ENCODE assay signal across 1 cellular context in the genomic region with DNA sequence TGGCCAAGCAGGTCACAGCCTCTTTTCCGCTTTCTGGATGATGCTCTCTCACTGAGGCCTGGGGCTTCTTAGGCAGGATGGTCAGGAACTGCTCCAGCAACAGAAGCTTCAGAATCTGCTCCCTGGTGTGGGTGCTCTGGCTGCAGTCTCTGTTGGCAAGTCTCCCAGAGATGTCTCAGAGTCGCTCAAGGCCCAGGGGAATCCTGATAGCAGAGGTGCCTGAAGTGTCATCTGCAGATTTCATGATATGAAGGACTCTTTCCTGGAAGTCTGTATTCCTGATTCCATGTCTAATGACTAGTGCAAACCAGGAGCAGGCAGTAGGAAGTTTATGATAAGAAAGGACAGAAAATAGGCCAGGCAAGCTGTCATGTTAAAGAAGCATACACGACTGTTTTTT.
A peak's percentile ranks its signal among the peaks of the same experiment; 100 is the strongest.
TF ChIP-seq lines count a peak whose summit lies in the region.

No MANE protein-coding gene starts in this region.

TF ChIP-seq in K562, 482 proteins besides CTCF, POLR2A, EP300 and RAD21 (continued from another document and continues in another):
- TF ChIP-seq, protein P1, sequence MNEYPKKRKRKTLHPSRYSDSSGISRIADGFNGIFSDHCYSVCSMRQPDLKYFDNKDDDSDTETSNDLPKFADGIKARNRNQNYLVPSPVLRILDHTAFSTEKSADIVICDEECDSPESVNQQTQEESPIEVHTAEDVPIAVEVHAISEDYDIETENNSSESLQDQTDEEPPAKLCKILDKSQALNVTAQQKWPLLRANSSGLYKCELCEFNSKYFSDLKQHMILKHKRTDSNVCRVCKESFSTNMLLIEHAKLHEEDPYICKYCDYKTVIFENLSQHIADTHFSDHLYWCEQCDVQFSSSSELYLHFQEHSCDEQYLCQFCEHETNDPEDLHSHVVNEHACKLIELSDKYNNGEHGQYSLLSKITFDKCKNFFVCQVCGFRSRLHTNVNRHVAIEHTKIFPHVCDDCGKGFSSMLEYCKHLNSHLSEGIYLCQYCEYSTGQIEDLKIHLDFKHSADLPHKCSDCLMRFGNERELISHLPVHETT (CRISPR knock-in tag; conservative IDR thresholded peaks at IDR 0.05 in 1 of 2, IDR thresholded peaks at IDR 0.05 in 1 of 2), result no peak
- no peak for TF ChIP-seq FOXK1 (CRISPR knock-in tag; IDR thresholded peaks at IDR 0.05; ENCODE audit: borderline replicate concordance)
- TF ChIP-seq TFAM (CRISPR knock-in tag; conservative IDR thresholded peaks at IDR 0.05), result no peak
- no peak for TF ChIP-seq FOXA1 (IDR thresholded peaks at IDR 0.05; ENCODE audit: borderline replicate concordance)
- no peak for TF ChIP-seq KDM4B (IDR thresholded peaks at IDR 0.05; ENCODE audit: borderline replicate concordance in 2 of 2, low read depth in 1 of 2)
- no peak for TF ChIP-seq ZFPM2 (CRISPR knock-in tag; IDR thresholded peaks at IDR 0.05)
- no peak for TF ChIP-seq SRSF3 (IDR thresholded peaks at IDR 0.05; ENCODE audit: insufficient read depth, low read length)
- TF ChIP-seq RUNX1 (IDR thresholded peaks at IDR 0.05; ENCODE audit: low read depth), result no peak
- 0 out of 2 replicates have a peak, but pooled peaks have one; percentile 57 for TF ChIP-seq SREBF2 (CRISPR knock-in tag; IDR thresholded peaks at IDR 0.05)
- TF ChIP-seq, protein P2, sequence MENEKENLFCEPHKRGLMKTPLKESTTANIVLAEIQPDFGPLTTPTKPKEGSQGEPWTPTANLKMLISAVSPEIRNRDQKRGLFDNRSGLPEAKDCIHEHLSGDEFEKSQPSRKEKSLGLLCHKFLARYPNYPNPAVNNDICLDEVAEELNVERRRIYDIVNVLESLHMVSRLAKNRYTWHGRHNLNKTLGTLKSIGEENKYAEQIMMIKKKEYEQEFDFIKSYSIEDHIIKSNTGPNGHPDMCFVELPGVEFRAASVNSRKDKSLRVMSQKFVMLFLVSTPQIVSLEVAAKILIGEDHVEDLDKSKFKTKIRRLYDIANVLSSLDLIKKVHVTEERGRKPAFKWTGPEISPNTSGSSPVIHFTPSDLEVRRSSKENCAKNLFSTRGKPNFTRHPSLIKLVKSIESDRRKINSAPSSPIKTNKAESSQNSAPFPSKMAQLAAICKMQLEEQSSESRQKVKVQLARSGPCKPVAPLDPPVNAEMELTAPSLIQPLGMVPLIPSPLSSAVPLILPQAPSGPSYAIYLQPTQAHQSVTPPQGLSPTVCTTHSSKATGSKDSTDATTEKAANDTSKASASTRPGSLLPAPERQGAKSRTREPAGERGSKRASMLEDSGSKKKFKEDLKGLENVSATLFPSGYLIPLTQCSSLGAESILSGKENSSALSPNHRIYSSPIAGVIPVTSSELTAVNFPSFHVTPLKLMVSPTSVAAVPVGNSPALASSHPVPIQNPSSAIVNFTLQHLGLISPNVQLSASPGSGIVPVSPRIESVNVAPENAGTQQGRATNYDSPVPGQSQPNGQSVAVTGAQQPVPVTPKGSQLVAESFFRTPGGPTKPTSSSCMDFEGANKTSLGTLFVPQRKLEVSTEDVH (IDR thresholded peaks at IDR 0.05; ENCODE audit: low read depth, partially characterized antibody), result no peak
- TF ChIP-seq, protein P3, sequence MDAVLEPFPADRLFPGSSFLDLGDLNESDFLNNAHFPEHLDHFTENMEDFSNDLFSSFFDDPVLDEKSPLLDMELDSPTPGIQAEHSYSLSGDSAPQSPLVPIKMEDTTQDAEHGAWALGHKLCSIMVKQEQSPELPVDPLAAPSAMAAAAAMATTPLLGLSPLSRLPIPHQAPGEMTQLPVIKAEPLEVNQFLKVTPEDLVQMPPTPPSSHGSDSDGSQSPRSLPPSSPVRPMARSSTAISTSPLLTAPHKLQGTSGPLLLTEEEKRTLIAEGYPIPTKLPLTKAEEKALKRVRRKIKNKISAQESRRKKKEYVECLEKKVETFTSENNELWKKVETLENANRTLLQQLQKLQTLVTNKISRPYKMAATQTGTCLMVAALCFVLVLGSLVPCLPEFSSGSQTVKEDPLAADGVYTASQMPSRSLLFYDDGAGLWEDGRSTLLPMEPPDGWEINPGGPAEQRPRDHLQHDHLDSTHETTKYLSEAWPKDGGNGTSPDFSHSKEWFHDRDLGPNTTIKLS (IDR thresholded peaks at IDR 0.05; ENCODE audit: borderline replicate concordance, low read depth), result no peak
- peak; percentile 33; the same call in 1 of the 2 replicates for TF ChIP-seq GATAD2A (IDR thresholded peaks at IDR 0.05)
- peak; percentile 84 for TF ChIP-seq FOSL1 (tag; conservative IDR thresholded peaks at IDR 0.05)
- no peak for TF ChIP-seq ZNF12 (CRISPR knock-in tag; IDR thresholded peaks at IDR 0.05)
- no peak for TF ChIP-seq GABPB2 (CRISPR knock-in tag; conservative IDR thresholded peaks at IDR 0.05)
- TF ChIP-seq SMARCC2 (IDR thresholded peaks at IDR 0.05; ENCODE audit: low read depth), result 0 out of 2 replicates have a peak, but pooled peaks have one; percentile 26
- TF ChIP-seq ZNF384 (IDR thresholded peaks at IDR 0.05; ENCODE audit: low read depth, low read length), result no peak
- no peak for TF ChIP-seq NFIX (CRISPR knock-in tag; IDR thresholded peaks at IDR 0.05; ENCODE audit: low read depth)
- TF ChIP-seq, protein P4, sequence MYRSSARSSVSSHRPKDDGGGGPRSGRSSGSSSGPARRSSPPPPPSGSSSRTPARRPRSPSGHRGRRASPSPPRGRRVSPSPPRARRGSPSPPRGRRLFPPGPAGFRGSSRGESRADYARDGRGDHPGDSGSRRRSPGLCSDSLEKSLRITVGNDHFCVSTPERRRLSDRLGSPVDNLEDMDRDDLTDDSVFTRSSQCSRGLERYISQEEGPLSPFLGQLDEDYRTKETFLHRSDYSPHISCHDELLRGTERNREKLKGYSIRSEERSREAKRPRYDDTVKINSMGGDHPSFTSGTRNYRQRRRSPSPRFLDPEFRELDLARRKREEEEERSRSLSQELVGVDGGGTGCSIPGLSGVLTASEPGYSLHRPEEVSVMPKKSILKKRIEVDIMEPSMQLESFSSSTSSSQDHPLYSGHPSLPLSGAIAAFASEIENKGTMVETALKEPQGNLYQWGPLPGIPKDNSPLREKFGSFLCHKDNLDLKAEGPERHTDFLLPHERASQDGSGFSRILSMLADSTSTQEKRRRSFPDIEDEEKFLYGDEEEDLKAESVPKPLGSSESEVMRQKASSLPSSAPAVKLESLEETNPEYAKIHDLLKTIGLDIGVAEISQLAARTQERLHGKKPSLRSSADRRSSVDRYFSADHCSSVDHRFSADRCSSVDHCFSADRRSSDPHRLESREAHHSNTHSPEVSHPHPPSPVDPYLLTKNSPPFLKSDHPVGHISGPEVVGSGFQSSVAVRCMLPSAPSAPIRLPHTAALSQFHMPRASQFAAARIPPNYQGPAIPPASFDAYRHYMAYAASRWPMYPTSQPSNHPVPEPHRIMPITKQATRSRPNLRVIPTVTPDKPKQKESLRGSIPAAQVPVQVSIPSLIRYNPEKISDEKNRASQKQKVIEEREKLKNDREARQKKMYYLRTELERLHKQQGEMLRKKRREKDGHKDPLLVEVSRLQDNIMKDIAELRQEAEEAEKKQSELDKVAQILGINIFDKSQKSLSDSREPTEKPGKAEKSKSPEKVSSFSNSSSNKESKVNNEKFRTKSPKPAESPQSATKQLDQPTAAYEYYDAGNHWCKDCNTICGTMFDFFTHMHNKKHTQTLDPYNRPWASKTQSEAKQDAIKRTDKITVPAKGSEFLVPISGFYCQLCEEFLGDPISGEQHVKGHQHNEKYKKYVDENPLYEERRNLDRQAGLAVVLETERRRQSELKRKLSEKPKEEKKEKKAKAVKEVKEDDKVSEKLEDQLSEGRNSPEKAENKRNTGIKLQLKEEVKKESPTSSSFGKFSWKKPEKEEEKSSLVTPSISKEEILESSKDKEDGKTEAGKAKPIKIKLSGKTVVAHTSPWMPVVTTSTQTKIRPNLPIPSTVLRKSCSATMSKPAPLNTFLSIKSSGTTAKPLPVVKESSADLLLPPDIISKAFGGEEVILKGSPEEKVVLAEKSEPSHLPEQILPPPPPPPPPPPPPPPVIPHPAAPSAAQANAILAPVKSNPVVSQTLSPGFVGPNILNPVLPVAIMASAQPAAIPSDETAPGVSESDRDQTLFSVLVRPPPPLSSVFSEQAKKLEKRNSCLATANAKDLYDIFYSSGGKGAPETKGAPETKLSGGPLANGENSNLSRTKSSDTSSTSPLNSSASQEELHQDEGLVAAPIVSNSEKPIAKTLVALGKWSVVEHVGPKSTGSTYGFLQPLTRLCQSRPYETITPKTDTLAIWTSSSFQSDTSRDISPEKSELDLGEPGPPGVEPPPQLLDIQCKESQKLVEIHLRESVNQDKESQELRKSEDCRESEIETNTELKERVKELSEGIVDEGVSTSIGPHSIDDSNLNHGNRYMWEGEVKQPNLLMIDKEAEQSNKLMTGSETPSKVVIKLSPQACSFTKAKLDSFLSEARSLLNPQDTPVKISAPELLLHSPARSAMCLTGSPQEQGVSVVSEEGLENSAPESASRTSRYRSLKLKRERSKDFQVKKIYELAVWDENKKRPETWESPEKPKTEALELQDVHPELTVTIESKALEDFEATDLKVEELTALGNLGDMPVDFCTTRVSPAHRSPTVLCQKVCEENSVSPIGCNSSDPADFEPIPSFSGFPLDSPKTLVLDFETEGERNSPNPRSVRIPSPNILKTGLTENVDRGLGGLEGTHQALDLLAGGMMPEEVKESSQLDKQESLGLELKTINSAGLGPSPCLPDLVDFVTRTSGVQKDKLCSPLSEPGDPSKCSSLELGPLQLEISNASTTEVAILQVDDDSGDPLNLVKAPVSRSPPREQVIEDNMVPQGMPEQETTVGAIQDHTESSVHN (IDR thresholded peaks at IDR 0.05; ENCODE audit: borderline replicate concordance in 1 of 2, low read depth in 1 of 2), result no peak
- TF ChIP-seq TCF3 (CRISPR knock-in tag; IDR thresholded peaks at IDR 0.05), result peak; percentile 51; the same call in 1 of the 2 replicates
- TF ChIP-seq, protein P5, sequence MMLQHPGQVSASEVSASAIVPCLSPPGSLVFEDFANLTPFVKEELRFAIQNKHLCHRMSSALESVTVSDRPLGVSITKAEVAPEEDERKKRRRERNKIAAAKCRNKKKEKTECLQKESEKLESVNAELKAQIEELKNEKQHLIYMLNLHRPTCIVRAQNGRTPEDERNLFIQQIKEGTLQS (IDR thresholded peaks at IDR 0.05), result no peak
- TF ChIP-seq, protein P5 (CRISPR knock-in tag; conservative IDR thresholded peaks at IDR 0.05), result peak; percentile 55; the same call in 1 of the 2 replicates
- peak in 1 of 2 experiments; percentile 42; a peak in 1 of 4 replicates for TF ChIP-seq HDAC1 (IDR thresholded peaks at IDR 0.05)
- no peak for TF ChIP-seq TBL1XR1 (IDR thresholded peaks at IDR 0.05; ENCODE audit: low read length in 2 of 2)
- TF ChIP-seq CREBBP (IDR thresholded peaks at IDR 0.05; ENCODE audit: low read depth, low read length), result no peak
- TF ChIP-seq CBFA2T3 (IDR thresholded peaks at IDR 0.05), result peak; percentile 58
- TF ChIP-seq XRCC5 (IDR thresholded peaks at IDR 0.05; ENCODE audit: low read depth, low read length), result no peak
- peak in 1 of 2 experiments; percentile 43; a peak in 1 of 4 replicates for TF ChIP-seq MAZ (CRISPR knock-in tag; conservative IDR thresholded peaks at IDR 0.05 in 1 of 2, IDR thresholded peaks at IDR 0.05 in 1 of 2)
- TF ChIP-seq SOX6 (IDR thresholded peaks at IDR 0.05), result peak; percentile 38; the same call in 1 of the 2 replicates
- no peak for TF ChIP-seq ZNF282 (CRISPR knock-in tag; IDR thresholded peaks at IDR 0.05)
- TF ChIP-seq, protein P6, sequence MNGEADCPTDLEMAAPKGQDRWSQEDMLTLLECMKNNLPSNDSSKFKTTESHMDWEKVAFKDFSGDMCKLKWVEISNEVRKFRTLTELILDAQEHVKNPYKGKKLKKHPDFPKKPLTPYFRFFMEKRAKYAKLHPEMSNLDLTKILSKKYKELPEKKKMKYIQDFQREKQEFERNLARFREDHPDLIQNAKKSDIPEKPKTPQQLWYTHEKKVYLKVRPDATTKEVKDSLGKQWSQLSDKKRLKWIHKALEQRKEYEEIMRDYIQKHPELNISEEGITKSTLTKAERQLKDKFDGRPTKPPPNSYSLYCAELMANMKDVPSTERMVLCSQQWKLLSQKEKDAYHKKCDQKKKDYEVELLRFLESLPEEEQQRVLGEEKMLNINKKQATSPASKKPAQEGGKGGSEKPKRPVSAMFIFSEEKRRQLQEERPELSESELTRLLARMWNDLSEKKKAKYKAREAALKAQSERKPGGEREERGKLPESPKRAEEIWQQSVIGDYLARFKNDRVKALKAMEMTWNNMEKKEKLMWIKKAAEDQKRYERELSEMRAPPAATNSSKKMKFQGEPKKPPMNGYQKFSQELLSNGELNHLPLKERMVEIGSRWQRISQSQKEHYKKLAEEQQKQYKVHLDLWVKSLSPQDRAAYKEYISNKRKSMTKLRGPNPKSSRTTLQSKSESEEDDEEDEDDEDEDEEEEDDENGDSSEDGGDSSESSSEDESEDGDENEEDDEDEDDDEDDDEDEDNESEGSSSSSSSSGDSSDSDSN (IDR thresholded peaks at IDR 0.05; ENCODE audit: borderline replicate concordance in 1 of 2, low read depth in 2 of 2, low read length in 2 of 2), result 0 out of 4 replicates have a peak, but pooled peaks of 1 of the 2 experiments have one; percentile 30
- TF ChIP-seq HMGXB4 (CRISPR knock-in tag; IDR thresholded peaks at IDR 0.05), result no peak
- TF ChIP-seq NR2C1 (IDR thresholded peaks at IDR 0.05), result no peak
- no peak for TF ChIP-seq NR2C1 (tag; IDR thresholded peaks at IDR 0.05)
- no peak for TF ChIP-seq ZNF124 (CRISPR knock-in tag; IDR thresholded peaks at IDR 0.05)
- TF ChIP-seq CBX5 (IDR thresholded peaks at IDR 0.05; ENCODE audit: borderline replicate concordance, low read depth), result no peak
- TF ChIP-seq NFXL1 (CRISPR knock-in tag; IDR thresholded peaks at IDR 0.05), result no peak
- TF ChIP-seq ZNF23 (CRISPR knock-in tag; IDR thresholded peaks at IDR 0.05), result no peak
- no peak for TF ChIP-seq GABPA (tag; conservative IDR thresholded peaks at IDR 0.05; ENCODE audit: low read depth)
- TF ChIP-seq SP2 (IDR thresholded peaks at IDR 0.05; ENCODE audit: extremely low read depth, low read depth, low read length, poor library complexity, severe bottlenecking), result no peak
- no peak for TF ChIP-seq RBBP5 (IDR thresholded peaks at IDR 0.05; ENCODE audit: borderline replicate concordance, insufficient read depth, low read length, poor library complexity, severe bottlenecking)
- TF ChIP-seq, protein P7, sequence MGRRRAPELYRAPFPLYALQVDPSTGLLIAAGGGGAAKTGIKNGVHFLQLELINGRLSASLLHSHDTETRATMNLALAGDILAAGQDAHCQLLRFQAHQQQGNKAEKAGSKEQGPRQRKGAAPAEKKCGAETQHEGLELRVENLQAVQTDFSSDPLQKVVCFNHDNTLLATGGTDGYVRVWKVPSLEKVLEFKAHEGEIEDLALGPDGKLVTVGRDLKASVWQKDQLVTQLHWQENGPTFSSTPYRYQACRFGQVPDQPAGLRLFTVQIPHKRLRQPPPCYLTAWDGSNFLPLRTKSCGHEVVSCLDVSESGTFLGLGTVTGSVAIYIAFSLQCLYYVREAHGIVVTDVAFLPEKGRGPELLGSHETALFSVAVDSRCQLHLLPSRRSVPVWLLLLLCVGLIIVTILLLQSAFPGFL (CRISPR knock-in tag; IDR thresholded peaks at IDR 0.05), result no peak
